In the genomic region with DNA sequence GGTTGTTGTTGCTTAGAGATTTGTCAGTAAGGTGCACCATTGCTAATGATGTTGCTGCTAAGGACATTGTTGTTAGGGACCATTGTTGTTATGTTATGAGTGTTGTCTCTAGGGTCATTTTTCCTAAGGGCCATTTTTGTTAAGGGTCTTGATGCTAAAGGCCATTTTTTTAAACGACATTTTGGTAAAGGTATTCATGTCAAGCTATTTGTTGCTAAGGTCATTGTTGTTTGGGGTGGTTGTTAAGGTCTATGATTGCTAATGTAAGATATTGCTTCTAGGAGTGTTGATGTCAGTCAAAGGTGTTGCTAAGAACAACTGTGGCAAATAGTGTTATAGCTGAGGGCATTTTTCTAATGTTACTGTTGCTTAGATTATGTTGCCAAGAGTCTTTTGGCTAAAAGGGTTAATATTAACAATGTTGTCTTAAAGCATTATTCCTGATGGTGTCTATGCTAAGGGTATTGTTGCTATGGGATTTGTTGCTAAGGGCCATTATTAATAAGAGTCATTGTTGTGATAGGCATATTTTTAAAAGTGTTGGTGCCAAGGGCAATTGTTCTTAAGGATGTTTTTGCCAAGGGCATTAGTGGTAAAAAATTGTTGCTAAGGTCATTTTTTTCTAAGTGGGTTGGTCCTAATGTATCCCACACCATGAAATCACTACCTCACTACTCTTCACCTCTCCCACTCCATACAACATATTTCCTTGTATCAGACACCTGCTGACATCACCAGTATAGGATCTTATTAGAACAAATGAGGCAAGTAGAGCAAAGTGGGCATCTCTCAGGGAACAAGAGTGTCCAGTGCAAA, we compare ENCODE assay signal across 13 cellular contexts. TPM values are rescaled to one million over a fixed set of nuclear protein-coding genes. Genes with fewer than 3 reads are reported as not detected.
DNase-seq lines count a peak whose midpoint lies in the region; ATAC-seq, FAIRE-seq and TF ChIP-seq lines count a peak whose summit lies in the region.
"Not testable (repeated sequence)": the region's sequence is repeated elsewhere in the genome, so short reads cannot be mapped to it uniquely, and the experiment has no call there.
"Had no signal": no experiment of that assay in that cellular context is flagged by ENCODE, and none has a peak within 500 bp of the region (broad histone marks: within the 10 kb centered on the region; RNA-seq: fewer than 3 reads in every experiment).

No MANE protein-coding gene starts in this region.

- intact Hi-C loops in mammary epithelial cell (cut with micrococcal nuclease); esophagus muscularis mucosa (cut with DNase I); left ventricle myocardium inferior (cut with micrococcal nuclease): not testable (repeated sequence)

- not testable (repeated sequence) for FAIRE-seq in astrocyte (lab: Jason Lieb, UNC)

- H3K27ac ChIP-seq in ACC112 (ENCODE audit: low read depth, low read length) (peak overlapping the region; percentile 55; the same call in 1 of the 2 replicates), mammary epithelial cell (ENCODE audit: insufficient read depth, low read depth, low read length) (peak overlapping the region; percentile 2), esophagus muscularis mucosa (replicated peaks in 1 of 4) (peak overlapping the region in 3 of 4 donors; percentile 4 to 52 (median 31)), left ventricle myocardium inferior (replicated peaks) (peak overlapping the region; percentile 54), rectal smooth muscle tissue (ENCODE audit: low read depth, low read length) (peak overlapping the region; percentile 14)
- H3K27ac ChIP-seq in astrocyte (ENCODE audit: low read depth, low read length), result not testable (repeated sequence)

- not testable (repeated sequence) for H3K27me3 Mint-ChIP-seq in astrocyte (ENCODE audit: low read depth, unreplicated experiment); memory B cell

- BruUV-seq in mammary epithelial cell (replicated peaks; lab: Mats Ljungman, UMichigan), result not testable (repeated sequence)

- not testable (repeated sequence) for H3K9me3 ChIP-seq in astrocyte (ENCODE audit: insufficient read depth, low read depth, low read length); mammary epithelial cell (replicated peaks; ENCODE audit: insufficient read depth, low read length); esophagus muscularis mucosa; left ventricle myocardium inferior (replicated peaks)

- not testable (repeated sequence) for H3K79me2 ChIP-seq in ACC112 (ENCODE audit: control insufficient read depth, insufficient read depth, low read length, unreplicated experiment); astrocyte (ENCODE audit: insufficient read depth, low read length); mammary epithelial cell (ENCODE audit: insufficient read depth, low read length)

- in situ Hi-C loops in mammary epithelial cell (cut with MboI; ENCODE audit: low sequenced_read_pairs in 2 of 2), result not testable (repeated sequence)

- H2AFZ ChIP-seq in ACC112 (ENCODE audit: low read length, unreplicated experiment); astrocyte (ENCODE audit: low read depth, low read length); mammary epithelial cell (ENCODE audit: low read depth, low read length): not testable (repeated sequence)

- H3K4me1 Mint-ChIP-seq in astrocyte (ENCODE audit: low read depth, unreplicated experiment); memory B cell: not testable (repeated sequence)

- H3K9ac ChIP-seq in astrocyte (ENCODE audit: low read length); mammary epithelial cell (ENCODE audit: insufficient read depth, low read length); rectal smooth muscle tissue (ENCODE audit: low read length): not testable (repeated sequence)

- H3K4me1 ChIP-seq in ACC112 (ENCODE audit: control insufficient read depth, insufficient read depth, low read length, unreplicated experiment) (peaks cover 25% of the 10 kb centered on the region), esophagus muscularis mucosa (peaks cover 3 to 29% (median 23%) of the 10 kb centered on the region in 4 donors), left ventricle myocardium inferior (peaks cover 30% of the 10 kb centered on the region)
- H3K4me1 ChIP-seq in astrocyte (ENCODE audit: insufficient read depth, low read length); mammary epithelial cell (ENCODE audit: insufficient read depth, low read length); rectal smooth muscle tissue (ENCODE audit: control insufficient read depth, insufficient read depth, low read length): not testable (repeated sequence)

- dilution Hi-C loops in mammary epithelial cell (cut with HindIII; ENCODE audit: low sequenced_read_pairs), result not testable (repeated sequence)

- not testable (repeated sequence) for H3K4me3 ChIP-seq in ACC112 (ENCODE audit: low read depth, low read length); astrocyte (ENCODE audit: insufficient read depth, low read depth, low read length); mammary epithelial cell (replicated peaks in 1 of 3; ENCODE audit: insufficient read depth in 1 of 3, low read depth in 2 of 3, low read length in 3 of 3); esophagus muscularis mucosa; left ventricle myocardium inferior; rectal smooth muscle tissue (ENCODE audit: low read length)

- not testable (repeated sequence) for H3K9me3 Mint-ChIP-seq in astrocyte (ENCODE audit: unreplicated experiment); memory B cell

- not testable (repeated sequence) for TF ChIP-seq EP300 in esophagus muscularis mucosa (IDR thresholded peaks at IDR 0.05)

- TF ChIP-seq CTCF in astrocyte (IDR thresholded peaks at IDR 0.05; ENCODE audit: insufficient read depth, low read depth, low read length); mammary epithelial cell (conservative IDR thresholded peaks at IDR 0.05 in 1 of 2, IDR thresholded peaks at IDR 0.05 in 1 of 2; ENCODE audit: extremely low read depth in 1 of 2, insufficient read depth in 1 of 2, low read depth in 1 of 2, low read length in 2 of 2); esophagus muscularis mucosa (IDR thresholded peaks at IDR 0.05); left ventricle myocardium inferior (IDR thresholded peaks at IDR 0.05; ENCODE audit: borderline replicate concordance): not testable (repeated sequence)

- not testable (repeated sequence) for H3K4me2 ChIP-seq in astrocyte (ENCODE audit: low read length); mammary epithelial cell (ENCODE audit: insufficient read depth, low read depth, low read length)

- not testable (repeated sequence) for H3K27me3 ChIP-seq in ACC112 (ENCODE audit: insufficient read depth, low read length); astrocyte (ENCODE audit: insufficient read depth, low read length); mammary epithelial cell (ENCODE audit: insufficient read depth, low read length); esophagus muscularis mucosa; left ventricle myocardium inferior (ENCODE audit: low read depth); rectal smooth muscle tissue (ENCODE audit: control insufficient read depth, insufficient read depth, low read length)

- 0% methylated on average over 1 of the region's 1 CpG for WGBS in mammary epithelial cell (ENCODE audit: low coverage, missing lambda C conversion rate)
- 39% methylated on average over 1 of the region's 1 CpG for WGBS in esophagus muscularis mucosa

- H3K36me3 Mint-ChIP-seq in astrocyte (ENCODE audit: low read depth, unreplicated experiment); memory B cell: not testable (repeated sequence)

- peak overlapping the region; percentile 35 for H3K27ac Mint-ChIP-seq in astrocyte (ENCODE audit: unreplicated experiment)
- peak overlapping the region; percentile 2 for H3K27ac Mint-ChIP-seq in memory B cell

- not testable (repeated sequence) for H3K36me3 ChIP-seq in ACC112 (ENCODE audit: insufficient read depth, low read length); astrocyte (ENCODE audit: insufficient read depth, low read length); mammary epithelial cell (ENCODE audit: insufficient read depth, low read length); esophagus muscularis mucosa; left ventricle myocardium inferior; rectal smooth muscle tissue (ENCODE audit: control insufficient read depth, insufficient read depth, low read length)

- DNase-seq in HT-29 (ENCODE audit: low spot score) (peak; percentile 22), mammary epithelial cell (peak; percentile 18)
- DNase-seq in astrocyte (ENCODE audit: low read depth); esophagus muscularis mucosa (ENCODE audit: extremely low spot score); left ventricle myocardium inferior; memory B cell (ENCODE audit: low spot score in 2 of 2): not testable (repeated sequence)

- CTCF ChIA-PET in mammary epithelial cell (lab: Charles Lee; ENCODE audit: low non-redundant PET), result not testable (repeated sequence)

- not testable (repeated sequence) for H4K20me1 ChIP-seq in astrocyte (ENCODE audit: insufficient read depth, low read length); mammary epithelial cell (ENCODE audit: insufficient read depth, low read length)

- TF ChIP-seq POLR2A in esophagus muscularis mucosa (IDR thresholded peaks at IDR 0.05; ENCODE audit: low read depth), result not testable (repeated sequence)

- peak; percentile 14 for ATAC-seq in memory B cell (ENCODE audit: low read depth)

- H3K4me3 Mint-ChIP-seq in astrocyte (ENCODE audit: unreplicated experiment); memory B cell: not testable (repeated sequence)

RNA-seq across cellular contexts. Expression of a gene that starts 56.2 kb away (rescaled TPM):
- total RNA-seq in HT-29 (2014; rRNA removed; shearing (Covaris generic)), result not detected in 2 replicates
- total RNA-seq in astrocyte (not detected in 2 replicates), mammary epithelial cell (not detected), esophagus muscularis mucosa (not detected), left ventricle myocardium inferior (not detected)
- not detected for polyA plus RNA-seq in mammary epithelial cell
- not detected for polyA minus RNA-seq in mammary epithelial cell
- total RNA-seq: CD8-positive, alpha-beta memory T cell; H1; SJCRH30 had no signal
- polyA plus RNA-seq: CD14-positive monocyte; CD8-positive, alpha-beta memory T cell; IgD-negative memory B cell had no signal
